ENCODE assay signal across 1 cellular context in the genomic region with DNA sequence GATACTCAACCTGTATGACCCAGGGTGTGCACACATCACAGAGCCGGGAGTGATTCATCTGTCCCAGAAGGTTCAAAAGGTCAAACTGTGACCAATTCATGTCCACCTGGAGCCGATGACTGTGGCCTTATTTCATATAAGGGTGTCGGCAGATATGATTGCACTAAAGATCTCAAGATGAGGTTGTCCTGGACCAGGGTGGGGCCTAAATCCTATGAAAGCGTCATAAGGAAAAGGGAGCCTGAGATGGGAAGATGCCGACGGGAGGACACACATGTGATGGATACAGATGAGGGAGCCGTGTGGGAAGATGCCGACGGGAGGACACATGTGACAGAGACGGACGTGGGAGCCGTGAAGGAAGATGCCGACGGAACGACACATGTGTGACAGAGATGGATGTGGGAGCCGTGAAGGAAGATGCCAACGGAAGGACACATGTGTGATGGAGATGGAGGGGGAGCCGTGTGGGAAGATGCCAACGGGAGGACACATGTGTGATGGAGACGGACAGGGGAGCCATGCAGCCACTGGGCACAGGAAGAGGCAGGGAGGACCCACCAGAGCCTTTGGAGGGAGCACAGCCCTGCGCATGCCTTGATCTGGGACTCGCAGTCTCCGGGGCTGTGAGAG.
TF ChIP-seq lines count a peak whose summit lies in the region.

No MANE protein-coding gene starts in this region.

TF ChIP-seq in HepG2, 621 proteins besides CTCF, POLR2A, EP300 and RAD21:
- no peak for TF ChIP-seq MBNL3 (CRISPR knock-in tag; conservative IDR thresholded peaks at IDR 0.05)
- no peak for TF ChIP-seq ZNF605 (CRISPR knock-in tag; IDR thresholded peaks at IDR 0.05)
- TF ChIP-seq FOSL2 (CRISPR knock-in tag; IDR thresholded peaks at IDR 0.05), result peak; percentile 72
- no peak for TF ChIP-seq ZNF644 (CRISPR knock-in tag; IDR thresholded peaks at IDR 0.05; ENCODE audit: low read depth)
- no peak for TF ChIP-seq KAT7 (CRISPR knock-in tag; IDR thresholded peaks at IDR 0.05; ENCODE audit: borderline replicate concordance)
- peak; percentile 36 to 71; a peak in 2 of 4 replicates for TF ChIP-seq NR2F1 (CRISPR knock-in tag; IDR thresholded peaks at IDR 0.05)
- TF ChIP-seq GLI4 (CRISPR knock-in tag; IDR thresholded peaks at IDR 0.05; ENCODE audit: borderline replicate concordance), result no peak
- no peak for TF ChIP-seq SOX5 (CRISPR knock-in tag; IDR thresholded peaks at IDR 0.05; ENCODE audit: borderline replicate concordance)
- TF ChIP-seq, protein P1, sequence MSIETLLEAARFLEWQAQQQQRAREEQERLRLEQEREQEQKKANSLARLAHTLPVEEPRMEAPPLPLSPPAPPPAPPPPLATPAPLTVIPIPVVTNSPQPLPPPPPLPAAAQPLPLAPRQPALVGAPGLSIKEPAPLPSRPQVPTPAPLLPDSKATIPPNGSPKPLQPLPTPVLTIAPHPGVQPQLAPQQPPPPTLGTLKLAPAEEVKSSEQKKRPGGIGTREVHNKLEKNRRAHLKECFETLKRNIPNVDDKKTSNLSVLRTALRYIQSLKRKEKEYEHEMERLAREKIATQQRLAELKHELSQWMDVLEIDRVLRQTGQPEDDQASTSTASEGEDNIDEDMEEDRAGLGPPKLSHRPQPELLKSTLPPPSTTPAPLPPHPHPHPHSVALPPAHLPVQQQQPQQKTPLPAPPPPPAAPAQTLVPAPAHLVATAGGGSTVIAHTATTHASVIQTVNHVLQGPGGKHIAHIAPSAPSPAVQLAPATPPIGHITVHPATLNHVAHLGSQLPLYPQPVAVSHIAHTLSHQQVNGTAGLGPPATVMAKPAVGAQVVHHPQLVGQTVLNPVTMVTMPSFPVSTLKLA (IDR thresholded peaks at IDR 0.05), result peak; percentile 74
- peak; percentile 30; the same call in 1 of the 2 replicates for TF ChIP-seq RARA (CRISPR knock-in tag; IDR thresholded peaks at IDR 0.05)
- no peak for TF ChIP-seq SIN3B (IDR thresholded peaks at IDR 0.05; ENCODE audit: low read length)
- TF ChIP-seq ZNF343 (CRISPR knock-in tag; IDR thresholded peaks at IDR 0.05), result no peak
- no peak for TF ChIP-seq ELF3 (CRISPR knock-in tag; IDR thresholded peaks at IDR 0.05)
- no peak for TF ChIP-seq SCMH1 (CRISPR knock-in tag; IDR thresholded peaks at IDR 0.05; ENCODE audit: borderline replicate concordance)
TF ChIP-seq in HepG2: peak in this region for 4.
